1 cellular context compared by ENCODE assay signal in the genomic region with DNA sequence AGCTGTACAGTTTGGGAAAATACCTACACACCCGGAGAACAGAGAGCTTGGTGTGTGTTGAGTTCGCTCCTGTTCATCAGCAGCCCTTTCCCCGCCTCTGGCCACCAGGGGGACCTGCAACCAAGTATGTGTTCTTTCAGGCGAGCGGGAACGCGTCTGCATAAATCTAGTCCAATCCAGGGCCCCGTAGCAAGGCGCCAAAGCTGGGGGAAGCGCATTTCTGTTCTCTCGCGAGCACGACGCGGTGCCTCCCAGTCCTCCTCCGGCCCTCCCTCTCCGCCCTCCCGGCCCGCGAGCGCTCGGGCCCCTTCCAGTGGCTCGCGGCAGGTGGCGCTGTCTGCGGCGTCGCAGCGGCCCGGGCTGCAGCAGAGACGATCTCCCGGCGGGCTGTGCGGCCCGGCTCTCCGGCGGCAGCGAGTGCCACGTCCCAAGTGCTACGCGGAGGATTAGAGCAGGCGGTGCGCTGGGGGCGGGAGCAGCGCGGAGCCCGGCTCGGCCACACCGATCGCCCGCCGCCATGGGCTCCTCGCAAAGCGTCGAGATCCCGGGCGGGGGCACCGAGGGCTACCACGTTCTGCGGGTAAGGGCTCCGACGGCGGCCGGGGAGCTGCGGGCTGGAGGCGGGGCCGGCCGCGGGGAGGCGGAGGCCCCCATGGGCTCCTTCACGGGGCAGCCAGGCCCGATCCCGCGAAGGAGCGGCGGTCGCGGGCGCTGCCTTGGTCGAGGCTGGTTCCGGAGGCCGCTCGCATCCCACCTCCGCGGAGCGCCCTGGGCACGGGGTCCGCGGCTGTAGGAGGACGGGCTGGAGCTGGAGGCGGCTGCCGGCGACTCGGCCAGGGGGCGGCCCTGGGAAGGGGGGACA.
TF ChIP-seq lines count a peak whose summit lies in the region.

A gene (plus strand): TSS at position 430 of the 862 bp plus-strand sequence. CDS start 88 bp downstream, at position 518.

TF ChIP-seq in K562, 482 proteins besides CTCF, POLR2A, EP300 and RAD21 (continued from another document and continues in another):
- TF ChIP-seq, protein P1, sequence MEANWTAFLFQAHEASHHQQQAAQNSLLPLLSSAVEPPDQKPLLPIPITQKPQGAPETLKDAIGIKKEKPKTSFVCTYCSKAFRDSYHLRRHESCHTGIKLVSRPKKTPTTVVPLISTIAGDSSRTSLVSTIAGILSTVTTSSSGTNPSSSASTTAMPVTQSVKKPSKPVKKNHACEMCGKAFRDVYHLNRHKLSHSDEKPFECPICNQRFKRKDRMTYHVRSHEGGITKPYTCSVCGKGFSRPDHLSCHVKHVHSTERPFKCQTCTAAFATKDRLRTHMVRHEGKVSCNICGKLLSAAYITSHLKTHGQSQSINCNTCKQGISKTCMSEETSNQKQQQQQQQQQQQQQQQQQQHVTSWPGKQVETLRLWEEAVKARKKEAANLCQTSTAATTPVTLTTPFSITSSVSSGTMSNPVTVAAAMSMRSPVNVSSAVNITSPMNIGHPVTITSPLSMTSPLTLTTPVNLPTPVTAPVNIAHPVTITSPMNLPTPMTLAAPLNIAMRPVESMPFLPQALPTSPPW (CRISPR knock-in tag; IDR thresholded peaks at IDR 0.05): peak; percentile 92
- TF ChIP-seq RBM34 (IDR thresholded peaks at IDR 0.05; ENCODE audit: borderline replicate concordance, insufficient read depth, low read length) (0 out of 2 replicates have a peak, but pooled peaks have one; percentile 80), XRCC4 (IDR thresholded peaks at IDR 0.05; ENCODE audit: extremely low read depth, insufficient read depth, insufficient read length) (no peak), ILF3 (IDR thresholded peaks at IDR 0.05; ENCODE audit: borderline replicate concordance) (peak; percentile 93; the same call in 1 of the 2 replicates), ZBTB8A (IDR thresholded peaks at IDR 0.05; ENCODE audit: partially characterized antibody) (no peak), SMARCB1 (IDR thresholded peaks at IDR 0.05; ENCODE audit: insufficient read length, low read depth) (no peak), TCF3 (CRISPR knock-in tag; IDR thresholded peaks at IDR 0.05) (peak; percentile 53), PTTG1 (tag; IDR thresholded peaks at IDR 0.05; ENCODE audit: low read depth) (no peak), NFYB (IDR thresholded peaks at IDR 0.05; ENCODE audit: extremely low read depth, insufficient read length) (peak; percentile 19), ESRRA (IDR thresholded peaks at IDR 0.05; ENCODE audit: borderline replicate concordance, low read depth) (peak; percentile 68; the same call in 1 of the 2 replicates), ZNF41 (CRISPR knock-in tag; conservative IDR thresholded peaks at IDR 0.05) (0 out of 2 replicates have a peak, but pooled peaks have one; percentile 14), HDAC1 (IDR thresholded peaks at IDR 0.05) (peak in 1 of 2 experiments; percentile 79; a peak in 2 of 4 replicates), POLR3A (IDR thresholded peaks at IDR 0.05; ENCODE audit: borderline replicate concordance, extremely low read depth, insufficient read depth, insufficient read length) (no peak), CHD4 (IDR thresholded peaks at IDR 0.05; ENCODE audit: insufficient read depth, insufficient replicate concordance, low read depth, low read length, poor library complexity, severe bottlenecking) (no peak), SNIP1 (IDR thresholded peaks at IDR 0.05; ENCODE audit: low read depth) (no peak), ZNF76 (CRISPR knock-in tag; IDR thresholded peaks at IDR 0.05; ENCODE audit: borderline replicate concordance) (peak; percentile 73; the same call in 1 of the 2 replicates), EHMT2 (IDR thresholded peaks at IDR 0.05) (no peak), SMARCA4 (IDR thresholded peaks at IDR 0.05) (no peak), EGR1 (conservative IDR thresholded peaks at IDR 0.05) (peak; percentile 49; the same call in 1 of the 2 replicates), CCNT2 (IDR thresholded peaks at IDR 0.05; ENCODE audit: borderline replicate concordance, extremely low read depth, insufficient read length, low read depth, low read length) (peak; percentile 97), TEAD1 (CRISPR knock-in tag; IDR thresholded peaks at IDR 0.05) (peak; percentile 54 to 91; a peak in 3 of 4 replicates), ZNF699 (CRISPR knock-in tag; IDR thresholded peaks at IDR 0.05; ENCODE audit: insufficient replicate concordance) (no peak), TRIM24 (IDR thresholded peaks at IDR 0.05) (peak; percentile 78 to 90), NCOR1 (IDR thresholded peaks at IDR 0.05) (peak; percentile 57), L3MBTL2 (IDR thresholded peaks at IDR 0.05) (peak; percentile 95), ZSCAN29 (IDR thresholded peaks at IDR 0.05) (no peak), KAT8 (IDR thresholded peaks at IDR 0.05; ENCODE audit: low read depth) (no peak), ZNF311 (CRISPR knock-in tag; IDR thresholded peaks at IDR 0.05) (0 out of 2 replicates have a peak, but pooled peaks have one; percentile 35), KDM5B (IDR thresholded peaks at IDR 0.05; ENCODE audit: insufficient replicate concordance, low read depth, low read length) (peak; percentile 94), CXXC5 (CRISPR knock-in tag; IDR thresholded peaks at IDR 0.05) (peak; percentile 95), EP400 (IDR thresholded peaks at IDR 0.05) (peak; percentile 99), MIER1 (IDR thresholded peaks at IDR 0.05; ENCODE audit: low read depth) (no peak), MYNN (IDR thresholded peaks at IDR 0.05) (peak; percentile 64; the same call in 1 of the 2 replicates), MYNN (CRISPR knock-in tag; IDR thresholded peaks at IDR 0.05) (no peak), ATF7 (IDR thresholded peaks at IDR 0.05) (peak; percentile 94), ERF (CRISPR knock-in tag; IDR thresholded peaks at IDR 0.05) (peak; percentile 44; the same call in 1 of the 2 replicates), PHF21A (IDR thresholded peaks at IDR 0.05; ENCODE audit: borderline replicate concordance, low read depth) (peak; percentile 56; the same call in 1 of the 2 replicates), GABPB1 (CRISPR knock-in tag; IDR thresholded peaks at IDR 0.05) (peak; percentile 90), KLF1 (tag; IDR thresholded peaks at IDR 0.05) (peak; percentile 17; the same call in 1 of the 2 replicates), RBFOX2 (IDR thresholded peaks at IDR 0.05; ENCODE audit: low read depth, low read length) (peak; percentile 100), DIDO1 (tag; IDR thresholded peaks at IDR 0.05; ENCODE audit: low read depth) (peak; percentile 69; the same call in 1 of the 2 replicates), HIVEP1 (CRISPR knock-in tag; IDR thresholded peaks at IDR 0.05) (no peak)
- TF ChIP-seq, protein P2, sequence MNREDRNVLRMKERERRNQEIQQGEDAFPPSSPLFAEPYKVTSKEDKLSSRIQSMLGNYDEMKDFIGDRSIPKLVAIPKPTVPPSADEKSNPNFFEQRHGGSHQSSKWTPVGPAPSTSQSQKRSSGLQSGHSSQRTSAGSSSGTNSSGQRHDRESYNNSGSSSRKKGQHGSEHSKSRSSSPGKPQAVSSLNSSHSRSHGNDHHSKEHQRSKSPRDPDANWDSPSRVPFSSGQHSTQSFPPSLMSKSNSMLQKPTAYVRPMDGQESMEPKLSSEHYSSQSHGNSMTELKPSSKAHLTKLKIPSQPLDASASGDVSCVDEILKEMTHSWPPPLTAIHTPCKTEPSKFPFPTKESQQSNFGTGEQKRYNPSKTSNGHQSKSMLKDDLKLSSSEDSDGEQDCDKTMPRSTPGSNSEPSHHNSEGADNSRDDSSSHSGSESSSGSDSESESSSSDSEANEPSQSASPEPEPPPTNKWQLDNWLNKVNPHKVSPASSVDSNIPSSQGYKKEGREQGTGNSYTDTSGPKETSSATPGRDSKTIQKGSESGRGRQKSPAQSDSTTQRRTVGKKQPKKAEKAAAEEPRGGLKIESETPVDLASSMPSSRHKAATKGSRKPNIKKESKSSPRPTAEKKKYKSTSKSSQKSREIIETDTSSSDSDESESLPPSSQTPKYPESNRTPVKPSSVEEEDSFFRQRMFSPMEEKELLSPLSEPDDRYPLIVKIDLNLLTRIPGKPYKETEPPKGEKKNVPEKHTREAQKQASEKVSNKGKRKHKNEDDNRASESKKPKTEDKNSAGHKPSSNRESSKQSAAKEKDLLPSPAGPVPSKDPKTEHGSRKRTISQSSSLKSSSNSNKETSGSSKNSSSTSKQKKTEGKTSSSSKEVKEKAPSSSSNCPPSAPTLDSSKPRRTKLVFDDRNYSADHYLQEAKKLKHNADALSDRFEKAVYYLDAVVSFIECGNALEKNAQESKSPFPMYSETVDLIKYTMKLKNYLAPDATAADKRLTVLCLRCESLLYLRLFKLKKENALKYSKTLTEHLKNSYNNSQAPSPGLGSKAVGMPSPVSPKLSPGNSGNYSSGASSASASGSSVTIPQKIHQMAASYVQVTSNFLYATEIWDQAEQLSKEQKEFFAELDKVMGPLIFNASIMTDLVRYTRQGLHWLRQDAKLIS (CRISPR knock-in tag; IDR thresholded peaks at IDR 0.05): peak; percentile 99
- TF ChIP-seq, protein P3, sequence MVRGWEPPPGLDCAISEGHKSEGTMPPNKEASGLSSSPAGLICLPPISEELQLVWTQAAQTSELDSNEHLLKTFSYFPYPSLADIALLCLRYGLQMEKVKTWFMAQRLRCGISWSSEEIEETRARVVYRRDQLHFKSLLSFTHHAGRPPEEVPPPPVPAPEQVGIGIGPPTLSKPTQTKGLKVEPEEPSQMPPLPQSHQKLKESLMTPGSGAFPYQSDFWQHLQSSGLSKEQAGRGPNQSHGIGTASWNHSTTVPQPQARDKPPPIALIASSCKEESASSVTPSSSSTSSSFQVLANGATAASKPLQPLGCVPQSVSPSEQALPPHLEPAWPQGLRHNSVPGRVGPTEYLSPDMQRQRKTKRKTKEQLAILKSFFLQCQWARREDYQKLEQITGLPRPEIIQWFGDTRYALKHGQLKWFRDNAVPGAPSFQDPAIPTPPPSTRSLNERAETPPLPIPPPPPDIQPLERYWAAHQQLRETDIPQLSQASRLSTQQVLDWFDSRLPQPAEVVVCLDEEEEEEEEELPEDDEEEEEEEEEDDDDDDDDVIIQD (CRISPR knock-in tag; IDR thresholded peaks at IDR 0.05): no peak
- TF ChIP-seq, protein P4, sequence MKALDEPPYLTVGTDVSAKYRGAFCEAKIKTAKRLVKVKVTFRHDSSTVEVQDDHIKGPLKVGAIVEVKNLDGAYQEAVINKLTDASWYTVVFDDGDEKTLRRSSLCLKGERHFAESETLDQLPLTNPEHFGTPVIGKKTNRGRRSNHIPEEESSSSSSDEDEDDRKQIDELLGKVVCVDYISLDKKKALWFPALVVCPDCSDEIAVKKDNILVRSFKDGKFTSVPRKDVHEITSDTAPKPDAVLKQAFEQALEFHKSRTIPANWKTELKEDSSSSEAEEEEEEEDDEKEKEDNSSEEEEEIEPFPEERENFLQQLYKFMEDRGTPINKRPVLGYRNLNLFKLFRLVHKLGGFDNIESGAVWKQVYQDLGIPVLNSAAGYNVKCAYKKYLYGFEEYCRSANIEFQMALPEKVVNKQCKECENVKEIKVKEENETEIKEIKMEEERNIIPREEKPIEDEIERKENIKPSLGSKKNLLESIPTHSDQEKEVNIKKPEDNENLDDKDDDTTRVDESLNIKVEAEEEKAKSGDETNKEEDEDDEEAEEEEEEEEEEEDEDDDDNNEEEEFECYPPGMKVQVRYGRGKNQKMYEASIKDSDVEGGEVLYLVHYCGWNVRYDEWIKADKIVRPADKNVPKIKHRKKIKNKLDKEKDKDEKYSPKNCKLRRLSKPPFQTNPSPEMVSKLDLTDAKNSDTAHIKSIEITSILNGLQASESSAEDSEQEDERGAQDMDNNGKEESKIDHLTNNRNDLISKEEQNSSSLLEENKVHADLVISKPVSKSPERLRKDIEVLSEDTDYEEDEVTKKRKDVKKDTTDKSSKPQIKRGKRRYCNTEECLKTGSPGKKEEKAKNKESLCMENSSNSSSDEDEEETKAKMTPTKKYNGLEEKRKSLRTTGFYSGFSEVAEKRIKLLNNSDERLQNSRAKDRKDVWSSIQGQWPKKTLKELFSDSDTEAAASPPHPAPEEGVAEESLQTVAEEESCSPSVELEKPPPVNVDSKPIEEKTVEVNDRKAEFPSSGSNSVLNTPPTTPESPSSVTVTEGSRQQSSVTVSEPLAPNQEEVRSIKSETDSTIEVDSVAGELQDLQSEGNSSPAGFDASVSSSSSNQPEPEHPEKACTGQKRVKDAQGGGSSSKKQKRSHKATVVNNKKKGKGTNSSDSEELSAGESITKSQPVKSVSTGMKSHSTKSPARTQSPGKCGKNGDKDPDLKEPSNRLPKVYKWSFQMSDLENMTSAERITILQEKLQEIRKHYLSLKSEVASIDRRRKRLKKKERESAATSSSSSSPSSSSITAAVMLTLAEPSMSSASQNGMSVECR (CRISPR knock-in tag; IDR thresholded peaks at IDR 0.05): peak; percentile 81; the same call in 1 of the 2 replicates
- TF ChIP-seq, protein P5, sequence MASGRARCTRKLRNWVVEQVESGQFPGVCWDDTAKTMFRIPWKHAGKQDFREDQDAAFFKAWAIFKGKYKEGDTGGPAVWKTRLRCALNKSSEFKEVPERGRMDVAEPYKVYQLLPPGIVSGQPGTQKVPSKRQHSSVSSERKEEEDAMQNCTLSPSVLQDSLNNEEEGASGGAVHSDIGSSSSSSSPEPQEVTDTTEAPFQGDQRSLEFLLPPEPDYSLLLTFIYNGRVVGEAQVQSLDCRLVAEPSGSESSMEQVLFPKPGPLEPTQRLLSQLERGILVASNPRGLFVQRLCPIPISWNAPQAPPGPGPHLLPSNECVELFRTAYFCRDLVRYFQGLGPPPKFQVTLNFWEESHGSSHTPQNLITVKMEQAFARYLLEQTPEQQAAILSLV (tag; IDR thresholded peaks at IDR 0.05): no peak
- TF ChIP-seq, protein P6, sequence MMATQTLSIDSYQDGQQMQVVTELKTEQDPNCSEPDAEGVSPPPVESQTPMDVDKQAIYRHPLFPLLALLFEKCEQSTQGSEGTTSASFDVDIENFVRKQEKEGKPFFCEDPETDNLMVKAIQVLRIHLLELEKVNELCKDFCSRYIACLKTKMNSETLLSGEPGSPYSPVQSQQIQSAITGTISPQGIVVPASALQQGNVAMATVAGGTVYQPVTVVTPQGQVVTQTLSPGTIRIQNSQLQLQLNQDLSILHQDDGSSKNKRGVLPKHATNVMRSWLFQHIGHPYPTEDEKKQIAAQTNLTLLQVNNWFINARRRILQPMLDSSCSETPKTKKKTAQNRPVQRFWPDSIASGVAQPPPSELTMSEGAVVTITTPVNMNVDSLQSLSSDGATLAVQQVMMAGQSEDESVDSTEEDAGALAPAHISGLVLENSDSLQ (IDR thresholded peaks at IDR 0.05): peak; percentile 29; the same call in 1 of the 2 replicates
- TF ChIP-seq, protein P7, sequence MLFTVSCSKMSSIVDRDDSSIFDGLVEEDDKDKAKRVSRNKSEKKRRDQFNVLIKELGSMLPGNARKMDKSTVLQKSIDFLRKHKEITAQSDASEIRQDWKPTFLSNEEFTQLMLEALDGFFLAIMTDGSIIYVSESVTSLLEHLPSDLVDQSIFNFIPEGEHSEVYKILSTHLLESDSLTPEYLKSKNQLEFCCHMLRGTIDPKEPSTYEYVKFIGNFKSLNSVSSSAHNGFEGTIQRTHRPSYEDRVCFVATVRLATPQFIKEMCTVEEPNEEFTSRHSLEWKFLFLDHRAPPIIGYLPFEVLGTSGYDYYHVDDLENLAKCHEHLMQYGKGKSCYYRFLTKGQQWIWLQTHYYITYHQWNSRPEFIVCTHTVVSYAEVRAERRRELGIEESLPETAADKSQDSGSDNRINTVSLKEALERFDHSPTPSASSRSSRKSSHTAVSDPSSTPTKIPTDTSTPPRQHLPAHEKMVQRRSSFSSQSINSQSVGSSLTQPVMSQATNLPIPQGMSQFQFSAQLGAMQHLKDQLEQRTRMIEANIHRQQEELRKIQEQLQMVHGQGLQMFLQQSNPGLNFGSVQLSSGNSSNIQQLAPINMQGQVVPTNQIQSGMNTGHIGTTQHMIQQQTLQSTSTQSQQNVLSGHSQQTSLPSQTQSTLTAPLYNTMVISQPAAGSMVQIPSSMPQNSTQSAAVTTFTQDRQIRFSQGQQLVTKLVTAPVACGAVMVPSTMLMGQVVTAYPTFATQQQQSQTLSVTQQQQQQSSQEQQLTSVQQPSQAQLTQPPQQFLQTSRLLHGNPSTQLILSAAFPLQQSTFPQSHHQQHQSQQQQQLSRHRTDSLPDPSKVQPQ (CRISPR knock-in tag; IDR thresholded peaks at IDR 0.05; ENCODE audit: borderline replicate concordance): no peak
